ENCODE assay signal across 8 cellular contexts in the genomic region with DNA sequence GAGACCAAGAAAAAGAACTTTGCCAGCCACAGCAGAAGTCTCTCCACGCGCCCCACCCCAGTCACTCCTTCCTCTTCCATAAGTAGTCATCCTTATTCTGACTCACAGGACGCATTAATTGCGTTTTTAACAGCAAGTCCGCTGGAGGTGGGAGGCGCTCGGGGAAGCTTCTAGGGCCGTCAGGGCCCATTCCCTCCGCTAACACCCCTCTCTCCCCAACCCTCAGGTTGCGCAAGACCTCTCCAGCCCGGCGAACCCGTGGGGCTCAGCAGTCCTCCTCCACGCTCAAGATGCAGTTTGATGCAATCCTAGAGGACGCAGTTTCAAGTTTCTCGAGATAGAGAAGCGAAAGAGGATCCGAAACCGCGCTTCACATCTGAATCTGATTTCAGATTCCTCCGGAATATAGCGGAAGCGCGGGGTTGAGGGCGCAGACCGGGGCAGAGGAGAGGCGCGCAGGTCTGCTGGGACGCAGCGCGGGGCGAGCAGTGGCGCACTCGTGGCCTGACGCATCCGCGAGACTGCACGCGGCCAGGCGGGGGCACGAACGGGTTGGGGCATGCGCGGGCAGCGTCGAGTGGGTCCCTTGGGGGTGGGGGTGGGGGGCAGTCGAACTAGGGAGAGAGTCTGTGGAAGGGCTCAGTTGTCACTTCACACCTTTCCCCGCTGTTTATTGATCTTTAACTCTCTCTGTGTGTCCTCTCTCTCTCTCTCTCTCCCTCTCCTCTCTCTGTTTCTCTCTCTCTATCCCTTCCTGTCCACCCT. TPM values are rescaled to one million over a fixed set of nuclear protein-coding genes. Genes with fewer than 3 reads are reported as not detected.
A peak's percentile ranks its signal among the peaks of the same experiment; 100 is the strongest.
DNase-seq lines count a peak whose midpoint lies in the region; ATAC-seq, FAIRE-seq and TF ChIP-seq lines count a peak whose summit lies in the region.

No MANE protein-coding gene starts in this region.

- under 1% methylated on average over 47 of the region's 48 CpGs for WGBS in K562 (ENCODE audit: insufficient coverage, low coverage, missing lambda C conversion rate)

- H3K27me3 Mint-ChIP-seq in T-helper 2 cell treated with Interferon-gamma antibody and Interleukin-4, amounts not matched to agents 5 μg/mL and 100 μg/mL, for 36 hours (ENCODE audit: low read depth), result peaks cover 30% of the 10 kb centered on the region

- POLR2A ChIA-PET in K562 (lab: Yijun Ruan, JAX), result interaction anchor here (0.8 to 1.5 kb wide), 6 partner anchors 10 to 74 kb away, joined by 4 to 7 read pairs (median 4); no protein-coding TSS in a partner anchor

- H3K9me2 ChIP-seq in Karpas-422 (replicated peaks; ENCODE audit: insufficient read depth, low read length), result no peaks in the 10 kb centered on the region

- peak overlapping the region; percentile 21 for H3K27ac Mint-ChIP-seq in T-helper 2 cell treated with Interferon-gamma antibody and Interleukin-4, amounts not matched to agents 5 μg/mL and 100 μg/mL, for 36 hours

- H4K20me1 ChIP-seq in Karpas-422 (ENCODE audit: insufficient read depth, low read depth, low read length) (no peaks in the 10 kb centered on the region), K562 (replicated peaks; ENCODE audit: control insufficient read depth, insufficient read depth, low read length) (no peaks in the 10 kb centered on the region)

- DNase-seq in GM10266 (ENCODE audit: extremely low spot score), result peak; percentile 82
- DNase-seq in GOT3 (lab: John Stamatoyannopoulos, UW), result peak; percentile 44
- DNase-seq in Karpas-422, result peak; percentile 98
- DNase-seq in T-helper 2 cell treated with Interferon-gamma antibody and Interleukin-4, amounts not matched to agents 5 μg/mL and 100 μg/mL, for 36 hours (ENCODE audit: low spot score), result peak; percentile 67
- DNase-seq in K562 (ENCODE audit: extremely low read depth in 1 of 4, low spot score in 3 of 4), result peak; percentile 76 to 88 (median 84)
- peak; percentile 92 for DNase-seq in sciatic nerve (ENCODE audit: low spot score)
- no peak for DNase-seq in NK-92 treated with Interleukin-12 subunit alpha and Interleukin-12 subunit beta, amount 100 ng/mL, for 24 hours (lab: John Stamatoyannopoulos, UW)

- H3K9me1 ChIP-seq in K562 (ENCODE audit: control insufficient read depth, insufficient read depth, low read length), result no peaks in the 10 kb centered on the region

- H3K4me1 Mint-ChIP-seq in T-helper 2 cell treated with Interferon-gamma antibody and Interleukin-4, amounts not matched to agents 5 μg/mL and 100 μg/mL, for 36 hours (ENCODE audit: low read depth), result peaks cover 9% of the 10 kb centered on the region

- H3K27me3 ChIP-seq in Karpas-422 (ENCODE audit: low read length), result no peaks in the 10 kb centered on the region; the same call in 1 of the 2 replicates
- H3K27me3 ChIP-seq in K562 (ENCODE audit: control insufficient read depth in 2 of 2, insufficient read depth in 2 of 2, low read length in 2 of 2), result no peaks in the 10 kb centered on the region

- H3K79me2 ChIP-seq in Karpas-422 (ENCODE audit: low read length) (no peaks in the 10 kb centered on the region), K562 (ENCODE audit: control insufficient read depth, insufficient read depth, low read length) (no peaks in the 10 kb centered on the region)

- 0 out of 2 replicates have a peak, but pooled peaks have one; percentile 22 for TF ChIP-seq EP300 in K562 (IDR thresholded peaks at IDR 0.05; ENCODE audit: low read length)

- in situ Hi-C loops in K562 (cut with MboI), result loop anchor here (5.0 kb wide), 1 partner anchor 52 kb away; no protein-coding TSS in a partner anchor

- no peaks in the 10 kb centered on the region for H3K9me3 Mint-ChIP-seq in T-helper 2 cell treated with Interferon-gamma antibody and Interleukin-4, amounts not matched to agents 5 μg/mL and 100 μg/mL, for 36 hours

- H3K9me3 ChIP-seq in Karpas-422 (ENCODE audit: low read length), result no peaks in the 10 kb centered on the region
- no peaks in the 10 kb centered on the region for H3K9me3 ChIP-seq in K562 (replicated peaks; ENCODE audit: control insufficient read depth, insufficient read depth, low read depth, low read length)

- H3K36me3 ChIP-seq in Karpas-422 (ENCODE audit: insufficient read depth, low read length), result no peaks in the 10 kb centered on the region
- no peaks in the 10 kb centered on the region for H3K36me3 ChIP-seq in K562 (ENCODE audit: control insufficient read depth, insufficient read depth, low read length)

- H3K27ac ChIP-seq in Karpas-422 (ENCODE audit: low read length), result no peak overlapping the region
- peak overlapping the region; percentile 76 for H3K27ac ChIP-seq in K562 (ENCODE audit: extremely low read depth, low read depth, low read length)

- H2AFZ ChIP-seq in Karpas-422 (ENCODE audit: low read length) (no peak overlapping the region), K562 (ENCODE audit: low read depth, low read length) (peak overlapping the region; percentile 99)

- H3K4me2 ChIP-seq in Karpas-422 (ENCODE audit: low read depth, low read length, poor library complexity, severe bottlenecking), result peak overlapping the region; percentile 76
- H3K4me2 ChIP-seq in K562 (ENCODE audit: insufficient read depth, low read length), result peak overlapping the region; percentile 93

- peak overlapping the region; percentile 44 for H3K9ac ChIP-seq in Karpas-422 (ENCODE audit: low read length)
- peak overlapping the region; percentile 71 to 93 for H3K9ac ChIP-seq in K562 (ENCODE audit: insufficient read depth in 1 of 2, low read depth in 2 of 2, low read length in 2 of 2)

- BruUV-seq in K562 (replicated peaks; lab: Mats Ljungman, UMichigan), result TSS peak; percentile 94

- ATAC-seq in K562, result peak; percentile 91
- ATAC-seq in sciatic nerve, result peak; percentile 96

- H3K36me3 Mint-ChIP-seq in T-helper 2 cell treated with Interferon-gamma antibody and Interleukin-4, amounts not matched to agents 5 μg/mL and 100 μg/mL, for 36 hours (ENCODE audit: low read depth), result no peaks in the 10 kb centered on the region

- TF ChIP-seq RAD21 in K562 (CRISPR knock-in tag; conservative IDR thresholded peaks at IDR 0.05 in 1 of 2, IDR thresholded peaks at IDR 0.05 in 1 of 2), result peak; percentile 33 to 38

- peak; percentile 71 for FAIRE-seq in K562 (lab: Jason Lieb, UNC)

- H3K4me3 Mint-ChIP-seq in T-helper 2 cell treated with Interferon-gamma antibody and Interleukin-4, amounts not matched to agents 5 μg/mL and 100 μg/mL, for 36 hours, result peak overlapping the region; percentile 83

- intact Hi-C loops in K562 (cut with micrococcal nuclease), result loop anchor here (2.0 kb wide), 2 partner anchors 28 to 38 kb away; partner anchors contain the start of gene PSAP
- intact Hi-C loops in sciatic nerve (cut with DNase I), result no loop called here

- H3K4me3 ChIP-seq in Karpas-422 (ENCODE audit: low read length) (peak overlapping the region; percentile 48), K562 (peak overlapping the region; percentile 47), iPS-11a (ENCODE audit: low read depth, low read length) (peak overlapping the region; percentile 46)

- CTCF ChIA-PET in K562 (lab: Yijun Ruan, JAX; ENCODE audit: low intra/inter-chr PET ratio), result interaction anchor here (0.7 kb wide), 1 partner anchor 604 kb away, joined by 3 read pairs; no protein-coding TSS in a partner anchor

- peaks cover 24% of the 10 kb centered on the region for H3K4me1 ChIP-seq in Karpas-422 (ENCODE audit: low read length)
- peaks cover 25 to 35% of the 10 kb centered on the region in 2 experiments for H3K4me1 ChIP-seq in K562 (replicated peaks in 1 of 2; ENCODE audit: control insufficient read depth in 2 of 2, insufficient read depth in 2 of 2, low read length in 2 of 2)

- TF ChIP-seq POLR2A in K562 (conservative IDR thresholded peaks at IDR 0.05), result peak; percentile 74

- TF ChIP-seq CTCF in GM10266 (IDR thresholded peaks at IDR 0.05; ENCODE audit: control insufficient read depth, insufficient read depth, low read depth, missing control alignments) (peak; percentile 24), K562 (IDR thresholded peaks at IDR 0.05 in 2 of 3, conservative IDR thresholded peaks at IDR 0.05 in 1 of 3; ENCODE audit: insufficient read depth in 2 of 3, low read depth in 1 of 3, low read length in 3 of 3) (peak; percentile 13 to 66 (median 36); a peak in 4 of 6 replicates)

TF ChIP-seq in K562, 482 proteins besides CTCF, POLR2A, EP300 and RAD21 (continues in another document):
- TF ChIP-seq RFX5 (IDR thresholded peaks at IDR 0.05; ENCODE audit: low read depth, low read length) (no peak), RBM25 (IDR thresholded peaks at IDR 0.05; ENCODE audit: low read depth, low read length, severe bottlenecking) (no peak), CBX8 (IDR thresholded peaks at IDR 0.05; ENCODE audit: borderline replicate concordance, extremely low read depth, low read depth, low read length, poor library complexity, severe bottlenecking) (no peak)

RNA-seq across cellular contexts. Expression of gene PSAP, which starts 37.8 kb away (rescaled TPM):
- 114 and 201 TPM in 2 replicates for total RNA-seq in Karpas-422 (2014; rRNA removed; shearing (Covaris generic); ENCODE audit: low replicate concordance)
- 516 and 975 TPM in 2 replicates for total RNA-seq in K562 (2011; cell fraction: chromatin; rRNA removed; ENCODE audit: low replicate concordance)
- total RNA-seq in K562 (2011; cell fraction: nucleolus; rRNA removed), result 1,506 and 1,517 TPM in 2 replicates
- total RNA-seq in K562 (2011; cell fraction: nucleoplasm; rRNA removed), result 977 and 1,240 TPM in 2 replicates
- total RNA-seq in K562 (2014; rRNA removed), result 300 and 431 TPM in 2 replicates
- total RNA-seq in K562 (2014; rRNA removed; fragmentation: Illumina TruSeq; extraction: Trizol), result 231 and 245 TPM in 2 replicates
- 354 and 357 TPM in 2 replicates for total RNA-seq in K562 (2015; rRNA removed; fragmentation: Illumina TruSeq; extraction: Trizol)
- 458 and 473 TPM in 2 replicates for total RNA-seq in K562 (2021)
- polyA plus RNA-seq in K562 (2011; rRNA removed), result 613 and 630 TPM in 2 replicates
- 632 and 704 TPM in 2 replicates for polyA plus RNA-seq in K562 (2011; cell fraction: cytosol; rRNA removed)
- 504 and 505 TPM in 2 replicates for polyA plus RNA-seq in K562 (2011; cell fraction: nucleus; rRNA removed)
- 541 and 1,183 TPM in 2 replicates for polyA plus RNA-seq in K562 (2012)
- 439 and 442 TPM in 2 replicates for polyA plus RNA-seq in K562 (2014; fragmentation: Illumina TruSeq; extraction: Trizol)
- 100 to 1,000 TPM; 429 to 700 TPM for polyA plus RNA-seq in K562 (2014; fragmentation: Nextera tagmentation; extraction: Ambion mirVana)
- polyA plus RNA-seq in K562 (2014; rRNA removed), result 399 and 425 TPM in 2 replicates
- polyA minus RNA-seq in K562 (2011; rRNA and poly(A)+ RNA removed), result 379 and 426 TPM in 2 replicates
- 290 and 309 TPM in 2 replicates for polyA minus RNA-seq in K562 (2011; cell fraction: cytosol; rRNA and poly(A)+ RNA removed)
- 87.5 and 138 TPM in 2 replicates for polyA minus RNA-seq in K562 (2011; cell fraction: nucleus; rRNA and poly(A)+ RNA removed)
- total RNA-seq in sciatic nerve, result 920 TPM
